ENCODE assay signal across 8 cellular contexts in the genomic region with DNA sequence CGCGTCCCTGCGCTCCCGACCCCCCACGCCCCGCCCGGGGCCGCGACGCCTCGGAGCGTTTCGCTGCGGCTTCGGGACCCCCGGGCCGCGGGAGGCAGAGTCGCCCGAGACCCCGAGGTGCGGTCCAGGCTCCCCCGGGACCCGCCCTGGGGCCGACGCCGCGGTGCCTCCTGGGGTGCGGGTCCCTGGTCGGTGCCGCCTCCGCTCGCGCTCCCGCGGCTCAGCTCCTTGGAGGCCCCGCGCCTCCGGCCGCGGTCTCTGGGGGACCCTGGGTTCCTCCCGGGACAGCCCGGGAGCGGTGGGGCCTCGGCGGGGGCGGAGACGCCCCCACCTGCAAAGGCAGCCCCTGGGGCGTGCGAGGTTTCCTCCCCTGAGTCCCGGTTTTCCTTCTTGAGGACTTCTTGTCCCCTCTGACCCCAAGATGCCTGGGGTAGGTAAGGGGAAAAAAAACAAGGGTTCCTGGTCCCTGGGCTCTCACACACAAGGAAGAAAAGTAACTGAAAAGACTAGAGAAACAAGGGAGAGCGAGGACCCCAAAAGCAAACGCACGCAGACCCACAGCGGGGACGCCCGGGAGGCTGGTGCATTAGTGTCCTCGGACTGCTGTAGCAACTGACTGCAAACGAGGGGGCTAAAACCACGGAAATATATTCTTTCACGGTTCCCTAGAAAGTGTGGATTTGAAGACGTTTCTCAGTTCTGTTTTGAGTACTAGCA. TPM values are rescaled to one million over a fixed set of nuclear protein-coding genes. Genes with fewer than 3 reads are reported as not detected.
A peak's percentile ranks its signal among the peaks of the same experiment; 100 is the strongest.
DNase-seq lines count a peak whose midpoint lies in the region; ATAC-seq, FAIRE-seq and TF ChIP-seq lines count a peak whose summit lies in the region.

No MANE protein-coding gene starts in this region.

- TF ChIP-seq POLR2A in H54 (IDR thresholded peaks at IDR 0.05; ENCODE audit: low read depth, low read length) = no peak

- H3K27ac ChIP-seq in PC-3 (ENCODE audit: low read length) = no peak overlapping the region
- no peak overlapping the region for H3K27ac ChIP-seq in osteoblast (ENCODE audit: low read depth, low read length)

- FAIRE-seq in H54 (lab: Jason Lieb, UNC) = no peak

- H3K79me2 ChIP-seq in PC-3 (ENCODE audit: low read length) = peaks cover 8% of the 10 kb centered on the region; the same call in 1 of the 2 replicates
- peaks cover 44% of the 10 kb centered on the region for H3K79me2 ChIP-seq in osteoblast (ENCODE audit: insufficient read depth, low read length)

- H3K27ac Mint-ChIP-seq in stimulated activated naive CD8-positive, alpha-beta T cell treated with anti-CD3 and anti-CD28 coated beads, Interleukin-15, Interleukin-2, amounts not matched to agents 100 ng/mL and 50 ng/mL, for 24 hours = no peak overlapping the region

- H3K9ac ChIP-seq in PC-3 (ENCODE audit: low read length) = peak overlapping the region; percentile 80

- H3F3A ChIP-seq in PC-3 (ENCODE audit: low read length, unreplicated experiment) = no peaks in the 10 kb centered on the region

- H2AFZ ChIP-seq in PC-3 (ENCODE audit: low read length) (peak overlapping the region; percentile 69), osteoblast (ENCODE audit: low read length) (peak overlapping the region; percentile 20)

- peak overlapping the region; percentile 73 for H3K4me3 ChIP-seq in PC-3 (ENCODE audit: low read length)
- peak overlapping the region; percentile 92 for H3K4me3 ChIP-seq in osteoblast (ENCODE audit: insufficient read depth, low read length)

- H3K4me3 Mint-ChIP-seq in stimulated activated naive CD8-positive, alpha-beta T cell treated with anti-CD3 and anti-CD28 coated beads, Interleukin-15, Interleukin-2, amounts not matched to agents 100 ng/mL and 50 ng/mL, for 24 hours = peak overlapping the region; percentile 65

- no peaks in the 10 kb centered on the region for H3K27me3 Mint-ChIP-seq in stimulated activated naive CD8-positive, alpha-beta T cell treated with anti-CD3 and anti-CD28 coated beads, Interleukin-15, Interleukin-2, amounts not matched to agents 100 ng/mL and 50 ng/mL, for 24 hours

- H3K36me3 Mint-ChIP-seq in stimulated activated naive CD8-positive, alpha-beta T cell treated with anti-CD3 and anti-CD28 coated beads, Interleukin-15, Interleukin-2, amounts not matched to agents 100 ng/mL and 50 ng/mL, for 24 hours (ENCODE audit: low read depth) = peaks cover 17% of the 10 kb centered on the region

- H4K20me1 ChIP-seq in PC-3 (ENCODE audit: low read length) (no peaks in the 10 kb centered on the region), osteoblast (ENCODE audit: insufficient read depth, low read length) (peaks cover 4% of the 10 kb centered on the region)

- peak overlapping the region; percentile 94 for H3K4me2 ChIP-seq in PC-3 (ENCODE audit: low read length)
- H3K4me2 ChIP-seq in osteoblast (ENCODE audit: insufficient read depth, low read length) = peak overlapping the region; percentile 91

- no peaks in the 10 kb centered on the region; the same call in 1 of the 2 replicates for H3K36me3 ChIP-seq in PC-3 (ENCODE audit: low read depth, low read length)
- peaks cover 4% of the 10 kb centered on the region for H3K36me3 ChIP-seq in osteoblast (ENCODE audit: insufficient read depth, low read length)

- no peaks in the 10 kb centered on the region for H3K9me3 Mint-ChIP-seq in stimulated activated naive CD8-positive, alpha-beta T cell treated with anti-CD3 and anti-CD28 coated beads, Interleukin-15, Interleukin-2, amounts not matched to agents 100 ng/mL and 50 ng/mL, for 24 hours

- BruUV-seq in PC-3 (replicated peaks; lab: Mats Ljungman, UMichigan) = no TSS peak

- DNase-seq in stimulated activated naive CD8-positive, alpha-beta T cell treated with anti-CD3 and anti-CD28 coated beads, Interleukin-15, Interleukin-2, amounts not matched to agents 100 U/mL and 50 U/mL, for 24 hours = no peak
- no peak for DNase-seq in PC-3
- DNase-seq in osteoblast (ENCODE audit: insufficient read length, low spot score, missing footprints) = peak; percentile 75
- DNase-seq in NCI-H1694 (lab: John Stamatoyannopoulos, UW) = no peak
- no peak for DNase-seq in H54 (ENCODE audit: insufficient read length, low spot score)
- DNase-seq in hepatic stellate cell (ENCODE audit: low spot score) = no peak

- H3K4me1 ChIP-seq in PC-3 (ENCODE audit: insufficient read depth, low read length) = no peaks in the 10 kb centered on the region; the same call in 1 of the 2 replicates
- peaks cover 7% of the 10 kb centered on the region for H3K4me1 ChIP-seq in osteoblast (ENCODE audit: insufficient read depth, low read length)

- H3K9me2 ChIP-seq in PC-3 (replicated peaks; ENCODE audit: low read length) = no peaks in the 10 kb centered on the region

- POLR2A ChIA-PET in PC-3 (lab: Charles Lee; ENCODE audit: unreplicated experiment) = no interaction called here

- CTCF ChIA-PET in PC-3 (lab: Charles Lee) = no interaction called here

- intact Hi-C loops in PC-3 (cut with micrococcal nuclease) = no loop called here

- no peak for ATAC-seq in stimulated activated naive CD8-positive, alpha-beta T cell treated with anti-CD3 and anti-CD28 coated beads, Interleukin-15, Interleukin-2, amounts not matched to agents 100 U/mL and 50 U/mL, for 24 hours
- peak; percentile 9; the same call in 1 of the 2 replicates for ATAC-seq in PC-3
- peak; percentile 19 for ATAC-seq in esophagus mucosa

- no peak for TF ChIP-seq CTCF in PC-3 (conservative IDR thresholded peaks at IDR 0.05; ENCODE audit: low read depth, low read length)
- no peak for TF ChIP-seq CTCF in osteoblast (IDR thresholded peaks at IDR 0.05; ENCODE audit: extremely low read depth, low read depth, low read length)

- peaks cover 10% of the 10 kb centered on the region for H3K4me1 Mint-ChIP-seq in stimulated activated naive CD8-positive, alpha-beta T cell treated with anti-CD3 and anti-CD28 coated beads, Interleukin-15, Interleukin-2, amounts not matched to agents 100 ng/mL and 50 ng/mL, for 24 hours (ENCODE audit: low read depth)

- H3K9me3 ChIP-seq in PC-3 (ENCODE audit: low read length) (no peaks in the 10 kb centered on the region), osteoblast (ENCODE audit: low read depth, low read length) (no peaks in the 10 kb centered on the region)

- H3K27me3 ChIP-seq in PC-3 (ENCODE audit: low read length) (no peaks in the 10 kb centered on the region), osteoblast (ENCODE audit: insufficient read depth, low read length) (no peaks in the 10 kb centered on the region)

RNA-seq across cellular contexts. Expression of a gene that starts 0.7 kb away (rescaled TPM):
- total RNA-seq in PC-3 (2014; rRNA removed) = 0.75 and 0.84 TPM in 2 replicates
- 1.7 TPM for total RNA-seq in esophagus mucosa
- total RNA-seq in osteoblast = 6.2 and 8.0 TPM in 2 replicates

RNA-seq across cellular contexts. Expression of a gene that starts 22.3 kb away (rescaled TPM):
- 1.6 and 2.3 TPM in 2 replicates for total RNA-seq in PC-3 (2014; rRNA removed)
- 2.7 TPM for total RNA-seq in esophagus mucosa
- total RNA-seq in osteoblast = 5.6 and 5.8 TPM in 2 replicates

RNA-seq across cellular contexts. Expression of a gene that starts 25.1 kb away (rescaled TPM):
- 0.04 TPM in 1 of 2 replicates, not detected in the other for total RNA-seq in PC-3 (2014; rRNA removed)
- 0.60 TPM for total RNA-seq in esophagus mucosa
- total RNA-seq in osteoblast = not detected in 2 replicates

RNA-seq across cellular contexts. Expression of a gene that starts 56.7 kb away (rescaled TPM):
- 221 and 270 TPM in 2 replicates for total RNA-seq in PC-3 (2014; rRNA removed)
- 50.3 TPM for total RNA-seq in esophagus mucosa
- 45.6 and 49.5 TPM in 2 replicates for total RNA-seq in osteoblast

RNA-seq across cellular contexts. Expression of a gene that starts 58.7 kb away (rescaled TPM):
- 1.6 and 3.3 TPM in 2 replicates for total RNA-seq in PC-3 (2014; rRNA removed)
- total RNA-seq in esophagus mucosa = 4.7 TPM
- 5.4 and 6.5 TPM in 2 replicates for total RNA-seq in osteoblast
